9 cellular contexts compared by ENCODE assay signal in genomic region chr1:84732520-84732919, GRCh38.
"Had no signal": no experiment of that assay in that cellular context is flagged by ENCODE, and none has a peak within 500 bp of the region (broad histone marks: within the 10 kb centered on the region; RNA-seq: fewer than 3 reads in every experiment).

No MANE protein-coding gene starts in this region.

- H3K36me3 ChIP-seq: HAP-1 had no signal

- H3K27ac Mint-ChIP-seq: GM23338, H9, HFFc6 had no signal

- H3K9ac ChIP-seq: GM23248 had no signal

- DNase-seq: GM23248, GOT3, H7, H9, HCEC 1CT, HFFc6 had no signal

- H3K27ac ChIP-seq: GM23248 had no signal

- H3K4me2 ChIP-seq: GM23338 had no signal

- H3K4me3 Mint-ChIP-seq: GM23338, H9, HFFc6 had no signal

- H3K9me3 Mint-ChIP-seq: GM23338 had no signal

- H2AFZ ChIP-seq: GM23248, GM23338 had no signal

- H3K4me3 ChIP-seq: GM23248, GM23338, HAP-1 had no signal

- H3K9me3 ChIP-seq: HAP-1 had no signal

- ATAC-seq: GM23338, HCT116 had no signal
